Comparison of ENCODE assay signal across 9 cellular contexts in genomic region chr11:64268028-64268686, GRCh38. TPM values are rescaled to one million over a fixed set of nuclear protein-coding genes. Genes with fewer than 3 reads are reported as not detected.
A peak's percentile ranks its signal among the peaks of the same experiment; 100 is the strongest.
DNase-seq lines count a peak whose midpoint lies in the region; ATAC-seq and TF ChIP-seq lines count a peak whose summit lies in the region.
"Had no signal": no experiment of that assay in that cellular context is flagged by ENCODE, and none has a peak within 500 bp of the region (broad histone marks: within the 10 kb centered on the region; RNA-seq: fewer than 3 reads in every experiment).

No MANE protein-coding gene starts in this region.

- H3K4me1 ChIP-seq in BLaER1 = peaks cover 76% of the 10 kb centered on the region

- H3K4me3 ChIP-seq in BLaER1 (peak overlapping the region; percentile 83), NB4 (ENCODE audit: low read depth, low read length) (peak overlapping the region; percentile 72)

- H3K9ac ChIP-seq in BLaER1 = peak overlapping the region; percentile 97

- peaks cover 32% of the 10 kb centered on the region for H3K4me1 Mint-ChIP-seq in central memory CD8-positive, alpha-beta T cell
- H3K4me1 Mint-ChIP-seq in naive thymus-derived CD8-positive, alpha-beta T cell = peaks cover 20 to 37% (median 27%) of the 10 kb centered on the region in 4 donors

- peak; percentile 9 for TF ChIP-seq POLR2A in NB4 (IDR thresholded peaks at IDR 0.05; ENCODE audit: extremely low read depth, insufficient read length)

- intact Hi-C loops in sciatic nerve (cut with DNase I) = no loop called here

- TF ChIP-seq CTCF in NB4 (IDR thresholded peaks at IDR 0.05; ENCODE audit: low read depth, low read length) = no peak

- no peak for ATAC-seq in central memory CD8-positive, alpha-beta T cell (replicated peaks; ENCODE audit: extremely low read depth, poor library complexity, severe bottlenecking)
- no peak for ATAC-seq in naive thymus-derived CD8-positive, alpha-beta T cell
- ATAC-seq in sciatic nerve (no peak), GM21515 (IDR thresholded peaks at IDR 0.05; ENCODE audit: unreplicated experiment) (no peak)

- H3K27me3 Mint-ChIP-seq in central memory CD8-positive, alpha-beta T cell = no peaks in the 10 kb centered on the region
- H3K27me3 Mint-ChIP-seq in naive thymus-derived CD8-positive, alpha-beta T cell = no peaks in the 10 kb centered on the region

- H3K4me3 Mint-ChIP-seq in central memory CD8-positive, alpha-beta T cell = peak overlapping the region; percentile 98
- H3K4me3 Mint-ChIP-seq in naive thymus-derived CD8-positive, alpha-beta T cell = peak overlapping the region; percentile 41 to 99 (median 96)

- H3K9me3 ChIP-seq in BLaER1 = no peaks in the 10 kb centered on the region

- no peak for DNase-seq in NB4 (ENCODE audit: low read depth)
- no peak for DNase-seq in central memory CD8-positive, alpha-beta T cell (ENCODE audit: low spot score in 2 of 2)
- no peak for DNase-seq in naive thymus-derived CD8-positive, alpha-beta T cell
- no peak for DNase-seq in NCI-H2196 (lab: John Stamatoyannopoulos, UW; ENCODE audit: unreplicated experiment)
- DNase-seq in sciatic nerve (ENCODE audit: low spot score) = no peak
- DNase-seq in AG08396 (ENCODE audit: low spot score) = no peak

- H3K27ac Mint-ChIP-seq in central memory CD8-positive, alpha-beta T cell (ENCODE audit: low read depth) = peak overlapping the region; percentile 98
- peak overlapping the region; percentile 37 to 98 (median 84) for H3K27ac Mint-ChIP-seq in naive thymus-derived CD8-positive, alpha-beta T cell

- peaks cover 28% of the 10 kb centered on the region for H3K36me3 ChIP-seq in BLaER1

- H3K4me2 ChIP-seq in BLaER1 = peak overlapping the region; percentile 96

- H3K9me3 Mint-ChIP-seq in central memory CD8-positive, alpha-beta T cell = no peaks in the 10 kb centered on the region
- no peaks in the 10 kb centered on the region for H3K9me3 Mint-ChIP-seq in naive thymus-derived CD8-positive, alpha-beta T cell

- POLR2A ChIA-PET in naive thymus-derived CD8-positive, alpha-beta T cell (lab: Charles Lee) = interaction anchor here (0.6 to 6.6 kb wide), 12 partner anchors 10 to 886 kb away, joined by 3 to 140 read pairs (median 22); partner anchors contain the start of genes BAD, ESRRA, FERMT3 and FKBP2

- H3K27me3 ChIP-seq in BLaER1 = no peaks in the 10 kb centered on the region

- H3K27ac ChIP-seq in BLaER1 = peak overlapping the region; percentile 100

- H3K36me3 Mint-ChIP-seq in central memory CD8-positive, alpha-beta T cell (ENCODE audit: insufficient read depth) = peaks cover 29% of the 10 kb centered on the region
- H3K36me3 Mint-ChIP-seq in naive thymus-derived CD8-positive, alpha-beta T cell = no peaks in the 10 kb centered on the region

- H4K20me1 ChIP-seq in BLaER1 = no peaks in the 10 kb centered on the region

RNA-seq across cellular contexts. Expression of gene BAD, which starts 16.3 kb away (rescaled TPM):
- total RNA-seq in naive thymus-derived CD8-positive, alpha-beta T cell = 10 to 100 TPM; 13.7 to 18.5 TPM
- polyA plus RNA-seq in naive thymus-derived CD8-positive, alpha-beta T cell = 10 to 100 TPM; 39.1 to 44.8 (median 39.9) TPM
- total RNA-seq in sciatic nerve = 47.4 TPM

RNA-seq across cellular contexts. Expression of gene PLCB3, which starts 16.8 kb away (rescaled TPM):
- 1 to 10 TPM; 8.1 to 8.8 TPM for total RNA-seq in naive thymus-derived CD8-positive, alpha-beta T cell
- polyA plus RNA-seq in naive thymus-derived CD8-positive, alpha-beta T cell = under 1 TPM; 0.20 to 0.51 (median 0.35) TPM
- total RNA-seq in sciatic nerve = 23.6 TPM

RNA-seq across cellular contexts. Expression of gene GPR137, which starts 17.5 kb away (rescaled TPM):
- 10 to 100 TPM; 33.0 to 33.3 TPM for total RNA-seq in naive thymus-derived CD8-positive, alpha-beta T cell
- polyA plus RNA-seq in naive thymus-derived CD8-positive, alpha-beta T cell = 1 to 10 TPM; 4.8 to 6.9 (median 6.4) TPM
- 34.4 TPM for total RNA-seq in sciatic nerve

RNA-seq across cellular contexts. Expression of gene PPP1R14B, which starts 21.4 kb away (rescaled TPM):
- total RNA-seq in naive thymus-derived CD8-positive, alpha-beta T cell = 10 to 100 TPM; 39.1 to 45.5 TPM
- 10 to 100 TPM; 22.4 to 50.6 (median 45.4) TPM for polyA plus RNA-seq in naive thymus-derived CD8-positive, alpha-beta T cell
- total RNA-seq in sciatic nerve = 48.8 TPM

RNA-seq across cellular contexts. Expression of gene KCNK4, which starts 22.9 kb away (rescaled TPM):
- not detected for total RNA-seq in naive thymus-derived CD8-positive, alpha-beta T cell
- not detected for polyA plus RNA-seq in naive thymus-derived CD8-positive, alpha-beta T cell
- total RNA-seq in sciatic nerve = not detected
- total RNA-seq: subcutaneous adipose tissue had no signal
